In the genomic region with DNA sequence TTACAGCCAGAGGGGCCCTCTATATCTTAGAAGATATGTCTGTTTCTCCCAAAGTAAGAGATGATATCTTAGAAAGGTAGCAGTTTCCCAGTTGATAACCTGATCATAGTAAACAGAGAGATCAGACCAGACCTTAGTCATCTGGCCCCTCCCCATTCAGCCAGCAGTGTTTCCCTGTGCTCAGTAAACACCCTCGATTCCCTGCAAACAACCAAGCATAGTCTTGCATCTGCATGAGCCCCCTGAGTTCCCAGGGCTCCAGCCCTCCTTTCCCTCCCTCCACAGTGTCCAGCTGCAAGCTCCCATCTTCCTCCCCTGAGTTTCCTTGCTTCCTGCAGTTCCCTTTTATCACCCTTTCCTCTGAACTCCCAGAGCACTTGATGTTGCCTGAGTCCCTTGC, we compare ENCODE assay signal across 1 cellular context.
TF ChIP-seq lines count a peak whose summit lies in the region.

No MANE protein-coding gene starts in this region.

TF ChIP-seq in HepG2, 621 proteins besides CTCF, POLR2A, EP300 and RAD21:
- TF ChIP-seq ZNF512B (CRISPR knock-in tag; IDR thresholded peaks at IDR 0.05; ENCODE audit: borderline replicate concordance) (0 out of 2 replicates have a peak, but pooled peaks have one; percentile 21), FOSL2 (CRISPR knock-in tag; IDR thresholded peaks at IDR 0.05) (peak; percentile 60), FOXA1 (IDR thresholded peaks at IDR 0.05) (no peak), FOXA1 (CRISPR knock-in tag; IDR thresholded peaks at IDR 0.05) (peak; percentile 49; the same call in 1 of the 2 replicates), FOXP4 (CRISPR knock-in tag; IDR thresholded peaks at IDR 0.05) (peak; percentile 69), FOXO1 (CRISPR knock-in tag; IDR thresholded peaks at IDR 0.05) (peak; percentile 37; the same call in 1 of the 2 replicates), FOXA3 (CRISPR knock-in tag; IDR thresholded peaks at IDR 0.05) (peak; percentile 70), PHF21A (CRISPR knock-in tag; IDR thresholded peaks at IDR 0.05) (peak; percentile 40; the same call in 1 of the 2 replicates), ZNF772 (CRISPR knock-in tag; IDR thresholded peaks at IDR 0.05) (0 out of 2 replicates have a peak, but pooled peaks have one; percentile 31), RXRA (CRISPR knock-in tag; IDR thresholded peaks at IDR 0.05) (no peak), FOXP1 (IDR thresholded peaks at IDR 0.05) (no peak), FOXP1 (CRISPR knock-in tag; IDR thresholded peaks at IDR 0.05) (peak; percentile 62), NFRKB (IDR thresholded peaks at IDR 0.05) (no peak), ZFP90 (CRISPR knock-in tag; IDR thresholded peaks at IDR 0.05; ENCODE audit: borderline replicate concordance) (0 out of 2 replicates have a peak, but pooled peaks have one; percentile 12), KLF9 (CRISPR knock-in tag; IDR thresholded peaks at IDR 0.05; ENCODE audit: low read depth) (no peak), ZNF138 (CRISPR knock-in tag; IDR thresholded peaks at IDR 0.05; ENCODE audit: low read depth) (no peak), ZNF350 (CRISPR knock-in tag; IDR thresholded peaks at IDR 0.05; ENCODE audit: borderline replicate concordance, low read depth) (no peak), SALL1 (CRISPR knock-in tag; IDR thresholded peaks at IDR 0.05) (peak; percentile 43; the same call in 1 of the 2 replicates), SRSF9 (IDR thresholded peaks at IDR 0.05; ENCODE audit: borderline replicate concordance, insufficient read depth, low read depth, low read length, poor library complexity, severe bottlenecking) (no peak)
- TF ChIP-seq, protein P1, sequence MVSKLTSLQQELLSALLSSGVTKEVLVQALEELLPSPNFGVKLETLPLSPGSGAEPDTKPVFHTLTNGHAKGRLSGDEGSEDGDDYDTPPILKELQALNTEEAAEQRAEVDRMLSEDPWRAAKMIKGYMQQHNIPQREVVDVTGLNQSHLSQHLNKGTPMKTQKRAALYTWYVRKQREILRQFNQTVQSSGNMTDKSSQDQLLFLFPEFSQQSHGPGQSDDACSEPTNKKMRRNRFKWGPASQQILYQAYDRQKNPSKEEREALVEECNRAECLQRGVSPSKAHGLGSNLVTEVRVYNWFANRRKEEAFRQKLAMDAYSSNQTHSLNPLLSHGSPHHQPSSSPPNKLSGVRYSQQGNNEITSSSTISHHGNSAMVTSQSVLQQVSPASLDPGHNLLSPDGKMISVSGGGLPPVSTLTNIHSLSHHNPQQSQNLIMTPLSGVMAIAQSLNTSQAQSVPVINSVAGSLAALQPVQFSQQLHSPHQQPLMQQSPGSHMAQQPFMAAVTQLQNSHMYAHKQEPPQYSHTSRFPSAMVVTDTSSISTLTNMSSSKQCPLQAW (CRISPR knock-in tag; IDR thresholded peaks at IDR 0.05) = peak; percentile 20; the same call in 1 of the 2 replicates
- TF ChIP-seq, protein P2, sequence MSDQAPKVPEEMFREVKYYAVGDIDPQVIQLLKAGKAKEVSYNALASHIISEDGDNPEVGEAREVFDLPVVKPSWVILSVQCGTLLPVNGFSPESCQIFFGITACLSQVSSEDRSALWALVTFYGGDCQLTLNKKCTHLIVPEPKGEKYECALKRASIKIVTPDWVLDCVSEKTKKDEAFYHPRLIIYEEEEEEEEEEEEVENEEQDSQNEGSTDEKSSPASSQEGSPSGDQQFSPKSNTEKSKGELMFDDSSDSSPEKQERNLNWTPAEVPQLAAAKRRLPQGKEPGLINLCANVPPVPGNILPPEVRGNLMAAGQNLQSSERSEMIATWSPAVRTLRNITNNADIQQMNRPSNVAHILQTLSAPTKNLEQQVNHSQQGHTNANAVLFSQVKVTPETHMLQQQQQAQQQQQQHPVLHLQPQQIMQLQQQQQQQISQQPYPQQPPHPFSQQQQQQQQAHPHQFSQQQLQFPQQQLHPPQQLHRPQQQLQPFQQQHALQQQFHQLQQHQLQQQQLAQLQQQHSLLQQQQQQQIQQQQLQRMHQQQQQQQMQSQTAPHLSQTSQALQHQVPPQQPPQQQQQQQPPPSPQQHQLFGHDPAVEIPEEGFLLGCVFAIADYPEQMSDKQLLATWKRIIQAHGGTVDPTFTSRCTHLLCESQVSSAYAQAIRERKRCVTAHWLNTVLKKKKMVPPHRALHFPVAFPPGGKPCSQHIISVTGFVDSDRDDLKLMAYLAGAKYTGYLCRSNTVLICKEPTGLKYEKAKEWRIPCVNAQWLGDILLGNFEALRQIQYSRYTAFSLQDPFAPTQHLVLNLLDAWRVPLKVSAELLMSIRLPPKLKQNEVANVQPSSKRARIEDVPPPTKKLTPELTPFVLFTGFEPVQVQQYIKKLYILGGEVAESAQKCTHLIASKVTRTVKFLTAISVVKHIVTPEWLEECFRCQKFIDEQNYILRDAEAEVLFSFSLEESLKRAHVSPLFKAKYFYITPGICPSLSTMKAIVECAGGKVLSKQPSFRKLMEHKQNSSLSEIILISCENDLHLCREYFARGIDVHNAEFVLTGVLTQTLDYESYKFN (CRISPR knock-in tag; conservative IDR thresholded peaks at IDR 0.05) = 0 out of 2 replicates have a peak, but pooled peaks have one; percentile 8
- TF ChIP-seq, protein P3, sequence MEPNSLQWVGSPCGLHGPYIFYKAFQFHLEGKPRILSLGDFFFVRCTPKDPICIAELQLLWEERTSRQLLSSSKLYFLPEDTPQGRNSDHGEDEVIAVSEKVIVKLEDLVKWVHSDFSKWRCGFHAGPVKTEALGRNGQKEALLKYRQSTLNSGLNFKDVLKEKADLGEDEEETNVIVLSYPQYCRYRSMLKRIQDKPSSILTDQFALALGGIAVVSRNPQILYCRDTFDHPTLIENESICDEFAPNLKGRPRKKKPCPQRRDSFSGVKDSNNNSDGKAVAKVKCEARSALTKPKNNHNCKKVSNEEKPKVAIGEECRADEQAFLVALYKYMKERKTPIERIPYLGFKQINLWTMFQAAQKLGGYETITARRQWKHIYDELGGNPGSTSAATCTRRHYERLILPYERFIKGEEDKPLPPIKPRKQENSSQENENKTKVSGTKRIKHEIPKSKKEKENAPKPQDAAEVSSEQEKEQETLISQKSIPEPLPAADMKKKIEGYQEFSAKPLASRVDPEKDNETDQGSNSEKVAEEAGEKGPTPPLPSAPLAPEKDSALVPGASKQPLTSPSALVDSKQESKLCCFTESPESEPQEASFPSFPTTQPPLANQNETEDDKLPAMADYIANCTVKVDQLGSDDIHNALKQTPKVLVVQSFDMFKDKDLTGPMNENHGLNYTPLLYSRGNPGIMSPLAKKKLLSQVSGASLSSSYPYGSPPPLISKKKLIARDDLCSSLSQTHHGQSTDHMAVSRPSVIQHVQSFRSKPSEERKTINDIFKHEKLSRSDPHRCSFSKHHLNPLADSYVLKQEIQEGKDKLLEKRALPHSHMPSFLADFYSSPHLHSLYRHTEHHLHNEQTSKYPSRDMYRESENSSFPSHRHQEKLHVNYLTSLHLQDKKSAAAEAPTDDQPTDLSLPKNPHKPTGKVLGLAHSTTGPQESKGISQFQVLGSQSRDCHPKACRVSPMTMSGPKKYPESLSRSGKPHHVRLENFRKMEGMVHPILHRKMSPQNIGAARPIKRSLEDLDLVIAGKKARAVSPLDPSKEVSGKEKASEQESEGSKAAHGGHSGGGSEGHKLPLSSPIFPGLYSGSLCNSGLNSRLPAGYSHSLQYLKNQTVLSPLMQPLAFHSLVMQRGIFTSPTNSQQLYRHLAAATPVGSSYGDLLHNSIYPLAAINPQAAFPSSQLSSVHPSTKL (CRISPR knock-in tag; IDR thresholded peaks at IDR 0.05) = peak; percentile 30; the same call in 1 of the 2 replicates
